Comparison of ENCODE assay signal across 14 cellular contexts in genomic region chr16:68446941-68447675, GRCh38. TPM values are rescaled to one million over a fixed set of nuclear protein-coding genes. Genes with fewer than 3 reads are reported as not detected.
A peak's percentile ranks its signal among the peaks of the same experiment; 100 is the strongest.
DNase-seq lines count a peak whose midpoint lies in the region; ATAC-seq and TF ChIP-seq lines count a peak whose summit lies in the region.
"Had no signal": no experiment of that assay in that cellular context is flagged by ENCODE, and none has a peak within 500 bp of the region (broad histone marks: within the 10 kb centered on the region; RNA-seq: fewer than 3 reads in every experiment).

No MANE protein-coding gene starts in this region.

- POLR2A ChIA-PET in activated naive CD8-positive, alpha-beta T cell treated with anti-CD3 and anti-CD28 coated beads, Interleukin-2, amount 10 ng/mL, durations not matched to agents 7 days and 5 days (lab: Charles Lee) = no interaction called here

- H3K9me3 ChIP-seq in Peyer's patch (no peaks in the 10 kb centered on the region), iPS-20b (ENCODE audit: insufficient read depth, low read depth, low read length) (no peaks in the 10 kb centered on the region), testis (no peaks in the 10 kb centered on the region)
- H3K9me3 ChIP-seq: MG63, neutrophil had no signal

- 2 to 3% methylated on average over 11 to 59 of the region's 68 CpGs for WGBS in testis, 2 donors

- H3K4me1 Mint-ChIP-seq in activated naive CD8-positive, alpha-beta T cell treated with anti-CD3 and anti-CD28 coated beads, Interleukin-2, amount 10 ng/mL, durations not matched to agents 7 days and 5 days = peaks cover 9% of the 10 kb centered on the region
- peaks cover 8% of the 10 kb centered on the region for H3K4me1 Mint-ChIP-seq in activated naive CD8-positive, alpha-beta T cell treated with anti-CD3 and anti-CD28 coated beads for 36 hours

- H3K9me3 Mint-ChIP-seq in activated naive CD8-positive, alpha-beta T cell treated with anti-CD3 and anti-CD28 coated beads, Interleukin-2, amount 10 ng/mL, durations not matched to agents 7 days and 5 days = no peaks in the 10 kb centered on the region
- no peaks in the 10 kb centered on the region for H3K9me3 Mint-ChIP-seq in activated naive CD8-positive, alpha-beta T cell treated with anti-CD3 and anti-CD28 coated beads for 36 hours

- H3K27ac ChIP-seq in Peyer's patch = no peak overlapping the region
- H3K27ac ChIP-seq in iPS-20b (ENCODE audit: low read length) = no peak overlapping the region
- no peak overlapping the region for H3K27ac ChIP-seq in testis
- H3K27ac ChIP-seq: neutrophil had no signal

- no peaks in the 10 kb centered on the region for H3K36me3 Mint-ChIP-seq in activated naive CD8-positive, alpha-beta T cell treated with anti-CD3 and anti-CD28 coated beads, Interleukin-2, amount 10 ng/mL, durations not matched to agents 7 days and 5 days
- H3K36me3 Mint-ChIP-seq in activated naive CD8-positive, alpha-beta T cell treated with anti-CD3 and anti-CD28 coated beads for 36 hours = no peaks in the 10 kb centered on the region

- intact Hi-C loops in testis (cut with DNase I; ENCODE audit: low total_unique reads) = no loop called here

- H3K4me3 Mint-ChIP-seq in activated naive CD8-positive, alpha-beta T cell treated with anti-CD3 and anti-CD28 coated beads, Interleukin-2, amount 10 ng/mL, durations not matched to agents 7 days and 5 days = no peak overlapping the region
- H3K4me3 Mint-ChIP-seq in activated naive CD8-positive, alpha-beta T cell treated with anti-CD3 and anti-CD28 coated beads for 36 hours = no peak overlapping the region

- no peaks in the 10 kb centered on the region for H3K27me3 ChIP-seq in Peyer's patch
- peaks cover 52% of the 10 kb centered on the region for H3K27me3 ChIP-seq in iPS-20b (ENCODE audit: insufficient read depth, low read length)
- no peaks in the 10 kb centered on the region for H3K27me3 ChIP-seq in testis
- H3K27me3 ChIP-seq: MG63 had no signal

- H3K27me3 Mint-ChIP-seq in activated naive CD8-positive, alpha-beta T cell treated with anti-CD3 and anti-CD28 coated beads, Interleukin-2, amount 10 ng/mL, durations not matched to agents 7 days and 5 days = peaks cover 38% of the 10 kb centered on the region
- peaks cover 43% of the 10 kb centered on the region for H3K27me3 Mint-ChIP-seq in activated naive CD8-positive, alpha-beta T cell treated with anti-CD3 and anti-CD28 coated beads for 36 hours

- no peak for TF ChIP-seq CTCF in Peyer's patch (IDR thresholded peaks at IDR 0.05)
- no peak for TF ChIP-seq CTCF in testis (IDR thresholded peaks at IDR 0.05)

- peak; percentile 38 for DNase-seq in activated naive CD8-positive, alpha-beta T cell treated with anti-CD3 and anti-CD28 coated beads, Interleukin-2, amount 10 ng/mL, durations not matched to agents 7 days and 5 days
- DNase-seq in activated naive CD8-positive, alpha-beta T cell treated with anti-CD3 and anti-CD28 coated beads for 36 hours = no peak
- DNase-seq in Peyer's patch (no peak), testis (no peak), NCI-H1930 (lab: John Stamatoyannopoulos, UW) (no peak), NCI-H446 treated with DMSO at 0.1 percent for 48 hours (lab: John Stamatoyannopoulos, UW) (no peak), NOMO-1 treated with dmso at 0.1 percent for 144 hours (lab: John Stamatoyannopoulos, UW; ENCODE audit: unreplicated experiment) (no peak)
- DNase-seq: aorta, erythroblast, MG63, PC-3, T1000 had no signal

- H3K4me1 ChIP-seq in Peyer's patch (peaks cover 0 to 24% (median 14%) of the 10 kb centered on the region in 4 donors), iPS-20b (ENCODE audit: insufficient read depth, low read length) (no peaks in the 10 kb centered on the region), testis (peaks cover 12% of the 10 kb centered on the region)

- H3K4me3 ChIP-seq in Peyer's patch = peak overlapping the region in 3 of 4 donors; percentile 46 to 73 (median 53)
- H3K4me3 ChIP-seq in iPS-20b (ENCODE audit: low read length) = peak overlapping the region; percentile 59; the same call in 1 of the 2 replicates
- peak overlapping the region; percentile 56 to 76 for H3K4me3 ChIP-seq in testis

- H3K9ac ChIP-seq in iPS-20b (ENCODE audit: low read depth, low read length) = no peak overlapping the region

- TF ChIP-seq POLR2A in Peyer's patch (IDR thresholded peaks at IDR 0.05) (no peak), testis (IDR thresholded peaks at IDR 0.05) (no peak)

- H3K36me3 ChIP-seq in Peyer's patch = no peaks in the 10 kb centered on the region
- H3K36me3 ChIP-seq in iPS-20b (ENCODE audit: insufficient read depth, low read depth, low read length) = no peaks in the 10 kb centered on the region
- no peaks in the 10 kb centered on the region for H3K36me3 ChIP-seq in testis (ENCODE audit: low read depth, missing control alignments)
- H3K36me3 ChIP-seq: MG63, neutrophil had no signal

- no peak overlapping the region for H3K27ac Mint-ChIP-seq in activated naive CD8-positive, alpha-beta T cell treated with anti-CD3 and anti-CD28 coated beads, Interleukin-2, amount 10 ng/mL, durations not matched to agents 7 days and 5 days
- no peak overlapping the region for H3K27ac Mint-ChIP-seq in activated naive CD8-positive, alpha-beta T cell treated with anti-CD3 and anti-CD28 coated beads for 36 hours

- ATAC-seq in activated naive CD8-positive, alpha-beta T cell treated with anti-CD3 and anti-CD28 coated beads, Interleukin-2, amount 10 ng/mL, durations not matched to agents 7 days and 5 days (ENCODE audit: low read depth) = no peak

RNA-seq across cellular contexts. Expression of gene SMPD3, which starts 1.2 kb away (rescaled TPM):
- 10 to 100 TPM; 16.0 to 16.9 TPM for total RNA-seq in activated naive CD8-positive, alpha-beta T cell treated with anti-CD3 and anti-CD28 coated beads, Interleukin-2, amount 10 ng/mL, durations not matched to agents 7 days and 5 days
- under 1 TPM; 0.06 to 0.16 TPM for total RNA-seq in activated naive CD8-positive, alpha-beta T cell treated with anti-CD3 and anti-CD28 coated beads for 36 hours
- total RNA-seq in Peyer's patch (100 to 1,000 TPM in 3 of 4 donors, 10 to 100 TPM in 1; 19.0 to 353 (median 206) TPM), testis (10 to 100 TPM; 20.6 to 23.4 TPM)
- polyA plus RNA-seq in testis (ENCODE audit: insufficient read depth, low read depth, low replicate concordance) = 13.3 TPM
- total RNA-seq: PC-3 had no signal

Comparison
In these comparisons a context has a peak if more than half of its experiments do, and no peak if none do; other contexts are left out.
1. RNA of gene SMPD3, which starts 1.2 kb away (total RNA-seq): 19.0 to 353 TPM in Peyer's patch, 20.6 to 23.4 TPM in testis and 16.0 to 16.9 TPM in activated naive CD8-positive, alpha-beta T cell treated with anti-CD3 and anti-CD28 coated beads, Interleukin-2, amount 10 ng/mL, durations not matched to agents 7 days and 5 days; 0.06 to 0.16 TPM in activated naive CD8-positive, alpha-beta T cell treated with anti-CD3 and anti-CD28 coated beads for 36 hours; every median in the first group is over 10 times any median in the second.
2. Peak in every context shown above with its lines, with median percentiles within 50 percentile points of each other: H3K4me3 ChIP-seq.